ENCODE assay signal across 8 cellular contexts in genomic region chr14:104690266-104690711, GRCh38. TPM values are rescaled to one million over a fixed set of nuclear protein-coding genes. Genes with fewer than 3 reads are reported as not detected.
A peak's percentile ranks its signal among the peaks of the same experiment; 100 is the strongest.
DNase-seq lines count a peak whose midpoint lies in the region; ATAC-seq and TF ChIP-seq lines count a peak whose summit lies in the region.

No MANE protein-coding gene starts in this region.

- no peaks in the 10 kb centered on the region for H3K27me3 ChIP-seq in AG04450 (ENCODE audit: control insufficient read depth, insufficient read depth, low read length)

- POLR2A ChIA-PET in AG04450 (lab: Yijun Ruan, JAX): interaction anchor here (0.7 to 1.5 kb wide), 3 partner anchors 9 to 137 kb away, joined by 3 to 4 read pairs (median 3); no protein-coding TSS in a partner anchor

- H3K27ac ChIP-seq in AG04450 (ENCODE audit: low read depth, low read length) (peak overlapping the region; percentile 11), KOPT-K1 (ENCODE audit: low read depth, low read length, poor library complexity, severe bottlenecking) (peak overlapping the region; percentile 72), coronary artery (peak overlapping the region; percentile 89 to 93)

- no peak overlapping the region for H3K27ac Mint-ChIP-seq in glutamatergic neuron (ENCODE audit: unreplicated experiment)

- peaks cover 11% of the 10 kb centered on the region; the same call in 1 of the 2 replicates for H3K36me3 ChIP-seq in KOPT-K1 (ENCODE audit: insufficient read depth, low read length)

- no peaks in the 10 kb centered on the region for H3K27me3 Mint-ChIP-seq in glutamatergic neuron (ENCODE audit: unreplicated experiment)

- H3K9me3 ChIP-seq in AG04450 (ENCODE audit: control insufficient read depth, insufficient read depth, low read length) (no peaks in the 10 kb centered on the region; the same call in 1 of the 2 replicates), KOPT-K1 (ENCODE audit: insufficient read depth, low read length, poor library complexity, severe bottlenecking) (no peaks in the 10 kb centered on the region)

- H3K36me3 Mint-ChIP-seq in glutamatergic neuron (ENCODE audit: unreplicated experiment): no peaks in the 10 kb centered on the region

- TF ChIP-seq CTCF in AG04450 (IDR thresholded peaks at IDR 0.05; ENCODE audit: low read depth, low read length) (no peak), coronary artery (IDR thresholded peaks at IDR 0.05) (no peak), glutamatergic neuron (IDR thresholded peaks at IDR 0.05; ENCODE audit: partially characterized antibody, unreplicated experiment) (no peak)

- no peak for ATAC-seq in HG03159 (IDR thresholded peaks at IDR 0.05; ENCODE audit: unreplicated experiment)

- H3K4me3 ChIP-seq in AG04450 (ENCODE audit: low read depth, low read length) (peak overlapping the region; percentile 87), coronary artery (peak overlapping the region; percentile 98)

- DNase-seq in AG04450 (ENCODE audit: low read depth, low spot score): no peak
- no peak for DNase-seq in coronary artery (ENCODE audit: low spot score)
- DNase-seq in myocyte (ENCODE audit: low read depth): peak; percentile 59
- no peak for DNase-seq in glutamatergic neuron
- DNase-seq in GOT3 (lab: John Stamatoyannopoulos, UW): no peak
- no peak for DNase-seq in stimulated activated CD4-positive, alpha-beta T cell treated with anti-CD3 and anti-CD28 coated beads, Interleukin-15, amount 100 ng/mL, for 24 hours

- H3K9me3 Mint-ChIP-seq in glutamatergic neuron (ENCODE audit: unreplicated experiment): peaks cover 1% of the 10 kb centered on the region

- CTCF ChIA-PET in AG04450 (lab: Charles Lee): interaction anchor here (1.0 to 2.0 kb wide), 3 partner anchors 9 to 34 kb away, joined by 4 to 6 read pairs (median 5); partner anchors contain the start of gene ADSS1

- H3K4me3 Mint-ChIP-seq in glutamatergic neuron (ENCODE audit: unreplicated experiment): no peak overlapping the region

- no peaks in the 10 kb centered on the region for H3K4me1 Mint-ChIP-seq in glutamatergic neuron (ENCODE audit: low read depth, unreplicated experiment)

RNA-seq across cellular contexts. Expression of gene INF2, which starts 0.9 kb away (rescaled TPM):
- 14.9 and 18.9 TPM in 2 replicates for polyA plus RNA-seq in AG04450 (2011; rRNA removed)
- 12.1 and 16.1 TPM in 2 replicates for polyA minus RNA-seq in AG04450 (2011; rRNA and poly(A)+ RNA removed)
- total RNA-seq in myocyte (87.3 and 113 TPM in 2 replicates), glutamatergic neuron (ENCODE audit: unreplicated experiment) (11.8 TPM)
- polyA plus RNA-seq in myocyte (2012): 122 TPM

RNA-seq across cellular contexts. Expression of gene ADSS1, which starts 33.7 kb away (rescaled TPM):
- 2.8 and 4.2 TPM in 2 replicates for polyA plus RNA-seq in AG04450 (2011; rRNA removed)
- polyA minus RNA-seq in AG04450 (2011; rRNA and poly(A)+ RNA removed): 1.9 and 7.4 TPM in 2 replicates
- 11.2 and 20.2 TPM in 2 replicates for total RNA-seq in myocyte
- 11.3 TPM for polyA plus RNA-seq in myocyte (2012)
- total RNA-seq in glutamatergic neuron (ENCODE audit: unreplicated experiment): 45.1 TPM

Comparison
In these comparisons a context has a peak if more than half of its experiments do, and no peak if none do; other contexts are left out.
1. H3K27ac ChIP-seq: peak in every context shown above with its lines; median percentile 91 in coronary artery; 72 in KOPT-K1; 11 in AG04450.